1 cellular context compared by ENCODE assay signal in the genomic region with DNA sequence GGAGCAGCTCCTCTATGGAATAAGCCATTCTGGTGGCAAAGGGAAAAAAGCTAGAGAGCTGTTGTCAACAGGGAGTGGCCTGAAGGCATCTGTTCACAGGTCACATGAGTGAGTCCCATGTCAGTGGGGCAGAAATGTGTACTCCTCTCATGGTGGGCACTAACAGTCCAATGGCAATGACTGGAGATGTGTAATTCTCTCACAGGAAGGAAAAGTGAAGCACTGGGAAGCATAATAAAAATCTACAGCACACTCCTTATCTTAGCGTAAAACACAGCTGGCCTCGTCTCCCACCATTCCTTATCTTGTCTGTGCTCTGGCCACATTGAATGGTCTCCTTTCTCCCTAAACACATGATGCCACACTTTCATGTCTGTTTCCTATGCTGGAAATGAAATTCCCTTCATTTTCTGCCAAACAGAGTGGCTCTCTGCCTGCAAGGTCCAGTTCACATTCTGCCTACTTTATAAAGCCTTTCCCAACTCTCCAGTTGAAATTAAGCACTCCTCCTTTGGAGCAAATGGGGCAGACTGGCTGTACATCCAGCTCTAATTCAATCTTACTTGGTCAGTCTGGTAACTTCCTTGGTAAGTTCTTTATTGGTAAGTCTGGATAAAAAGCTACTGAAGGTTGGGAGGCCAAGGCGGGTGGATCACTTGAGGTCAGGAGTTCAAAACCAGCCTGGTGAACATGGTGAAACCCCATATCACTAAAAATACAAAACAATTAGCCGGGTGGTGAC.
TF ChIP-seq lines count a peak whose summit lies in the region.

No MANE protein-coding gene starts in this region.

TF ChIP-seq in K562, 482 proteins besides CTCF, POLR2A, EP300 and RAD21 (continued from another document and continues in another):
- TF ChIP-seq, protein P1, sequence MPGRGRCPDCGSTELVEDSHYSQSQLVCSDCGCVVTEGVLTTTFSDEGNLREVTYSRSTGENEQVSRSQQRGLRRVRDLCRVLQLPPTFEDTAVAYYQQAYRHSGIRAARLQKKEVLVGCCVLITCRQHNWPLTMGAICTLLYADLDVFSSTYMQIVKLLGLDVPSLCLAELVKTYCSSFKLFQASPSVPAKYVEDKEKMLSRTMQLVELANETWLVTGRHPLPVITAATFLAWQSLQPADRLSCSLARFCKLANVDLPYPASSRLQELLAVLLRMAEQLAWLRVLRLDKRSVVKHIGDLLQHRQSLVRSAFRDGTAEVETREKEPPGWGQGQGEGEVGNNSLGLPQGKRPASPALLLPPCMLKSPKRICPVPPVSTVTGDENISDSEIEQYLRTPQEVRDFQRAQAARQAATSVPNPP (IDR thresholded peaks at IDR 0.05; ENCODE audit: borderline replicate concordance, insufficient read depth, insufficient read length) = no peak
- TF ChIP-seq CEBPB (tag; IDR thresholded peaks at IDR 0.05) = no peak
- TF ChIP-seq KDM2B (CRISPR knock-in tag; IDR thresholded peaks at IDR 0.05) = no peak
- TF ChIP-seq, protein P2, sequence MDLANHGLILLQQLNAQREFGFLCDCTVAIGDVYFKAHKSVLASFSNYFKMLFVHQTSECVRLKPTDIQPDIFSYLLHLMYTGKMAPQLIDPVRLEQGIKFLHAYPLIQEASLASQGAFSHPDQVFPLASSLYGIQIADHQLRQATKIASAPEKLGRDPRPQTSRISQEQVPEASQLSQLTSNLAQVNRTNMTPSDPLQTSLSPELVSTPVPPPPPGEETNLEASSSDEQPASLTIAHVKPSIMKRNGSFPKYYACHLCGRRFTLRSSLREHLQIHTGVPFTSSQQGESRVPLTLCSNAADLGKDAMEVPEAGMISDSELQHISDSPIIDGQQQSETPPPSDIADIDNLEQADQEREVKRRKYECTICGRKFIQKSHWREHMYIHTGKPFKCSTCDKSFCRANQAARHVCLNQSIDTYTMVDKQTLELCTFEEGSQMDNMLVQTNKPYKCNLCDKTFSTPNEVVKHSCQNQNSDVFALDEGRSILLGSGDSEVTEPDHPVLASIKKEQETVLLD (IDR thresholded peaks at IDR 0.05) = peak; percentile 88
- no peak for TF ChIP-seq SPI1 (IDR thresholded peaks at IDR 0.05; ENCODE audit: borderline replicate concordance, low read depth, low read length)
- TF ChIP-seq, protein P3, sequence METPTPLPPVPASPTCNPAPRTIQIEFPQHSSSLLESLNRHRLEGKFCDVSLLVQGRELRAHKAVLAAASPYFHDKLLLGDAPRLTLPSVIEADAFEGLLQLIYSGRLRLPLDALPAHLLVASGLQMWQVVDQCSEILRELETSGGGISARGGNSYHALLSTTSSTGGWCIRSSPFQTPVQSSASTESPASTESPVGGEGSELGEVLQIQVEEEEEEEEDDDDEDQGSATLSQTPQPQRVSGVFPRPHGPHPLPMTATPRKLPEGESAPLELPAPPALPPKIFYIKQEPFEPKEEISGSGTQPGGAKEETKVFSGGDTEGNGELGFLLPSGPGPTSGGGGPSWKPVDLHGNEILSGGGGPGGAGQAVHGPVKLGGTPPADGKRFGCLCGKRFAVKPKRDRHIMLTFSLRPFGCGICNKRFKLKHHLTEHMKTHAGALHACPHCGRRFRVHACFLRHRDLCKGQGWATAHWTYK (CRISPR knock-in tag; IDR thresholded peaks at IDR 0.05) = peak; percentile 88
- TF ChIP-seq, protein P4, sequence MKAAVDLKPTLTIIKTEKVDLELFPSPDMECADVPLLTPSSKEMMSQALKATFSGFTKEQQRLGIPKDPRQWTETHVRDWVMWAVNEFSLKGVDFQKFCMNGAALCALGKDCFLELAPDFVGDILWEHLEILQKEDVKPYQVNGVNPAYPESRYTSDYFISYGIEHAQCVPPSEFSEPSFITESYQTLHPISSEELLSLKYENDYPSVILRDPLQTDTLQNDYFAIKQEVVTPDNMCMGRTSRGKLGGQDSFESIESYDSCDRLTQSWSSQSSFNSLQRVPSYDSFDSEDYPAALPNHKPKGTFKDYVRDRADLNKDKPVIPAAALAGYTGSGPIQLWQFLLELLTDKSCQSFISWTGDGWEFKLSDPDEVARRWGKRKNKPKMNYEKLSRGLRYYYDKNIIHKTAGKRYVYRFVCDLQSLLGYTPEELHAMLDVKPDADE (conservative IDR thresholded peaks at IDR 0.05; ENCODE audit: control insufficient read depth, low read depth, low read length) = no peak
- TF ChIP-seq, protein P5, sequence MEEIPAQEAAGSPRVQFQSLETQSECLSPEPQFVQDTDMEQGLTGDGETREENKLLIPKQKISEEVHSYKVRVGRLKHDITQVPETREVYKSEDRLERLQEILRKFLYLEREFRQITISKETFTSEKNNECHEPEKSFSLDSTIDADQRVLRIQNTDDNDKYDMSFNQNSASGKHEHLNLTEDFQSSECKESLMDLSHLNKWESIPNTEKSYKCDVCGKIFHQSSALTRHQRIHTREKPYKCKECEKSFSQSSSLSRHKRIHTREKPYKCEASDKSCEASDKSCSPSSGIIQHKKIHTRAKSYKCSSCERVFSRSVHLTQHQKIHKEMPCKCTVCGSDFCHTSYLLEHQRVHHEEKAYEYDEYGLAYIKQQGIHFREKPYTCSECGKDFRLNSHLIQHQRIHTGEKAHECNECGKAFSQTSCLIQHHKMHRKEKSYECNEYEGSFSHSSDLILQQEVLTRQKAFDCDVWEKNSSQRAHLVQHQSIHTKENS (CRISPR knock-in tag; IDR thresholded peaks at IDR 0.05) = no peak
- TF ChIP-seq RAD51 (IDR thresholded peaks at IDR 0.05; ENCODE audit: borderline replicate concordance, low read depth) = 0 out of 2 replicates have a peak, but pooled peaks have one; percentile 56
- peak; percentile 54 for TF ChIP-seq MEIS2 (IDR thresholded peaks at IDR 0.05; ENCODE audit: partially characterized antibody)
- TF ChIP-seq, protein P6, sequence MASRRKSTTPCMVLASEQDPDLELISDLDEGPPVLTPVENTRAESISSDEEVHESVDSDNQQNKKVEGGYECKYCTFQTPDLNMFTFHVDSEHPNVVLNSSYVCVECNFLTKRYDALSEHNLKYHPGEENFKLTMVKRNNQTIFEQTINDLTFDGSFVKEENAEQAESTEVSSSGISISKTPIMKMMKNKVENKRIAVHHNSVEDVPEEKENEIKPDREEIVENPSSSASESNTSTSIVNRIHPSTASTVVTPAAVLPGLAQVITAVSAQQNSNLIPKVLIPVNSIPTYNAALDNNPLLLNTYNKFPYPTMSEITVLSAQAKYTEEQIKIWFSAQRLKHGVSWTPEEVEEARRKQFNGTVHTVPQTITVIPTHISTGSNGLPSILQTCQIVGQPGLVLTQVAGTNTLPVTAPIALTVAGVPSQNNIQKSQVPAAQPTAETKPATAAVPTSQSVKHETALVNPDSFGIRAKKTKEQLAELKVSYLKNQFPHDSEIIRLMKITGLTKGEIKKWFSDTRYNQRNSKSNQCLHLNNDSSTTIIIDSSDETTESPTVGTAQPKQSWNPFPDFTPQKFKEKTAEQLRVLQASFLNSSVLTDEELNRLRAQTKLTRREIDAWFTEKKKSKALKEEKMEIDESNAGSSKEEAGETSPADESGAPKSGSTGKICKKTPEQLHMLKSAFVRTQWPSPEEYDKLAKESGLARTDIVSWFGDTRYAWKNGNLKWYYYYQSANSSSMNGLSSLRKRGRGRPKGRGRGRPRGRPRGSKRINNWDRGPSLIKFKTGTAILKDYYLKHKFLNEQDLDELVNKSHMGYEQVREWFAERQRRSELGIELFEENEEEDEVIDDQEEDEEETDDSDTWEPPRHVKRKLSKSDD (conservative IDR thresholded peaks at IDR 0.05; ENCODE audit: low read length) = no peak
- TF ChIP-seq SAFB2 (IDR thresholded peaks at IDR 0.05; ENCODE audit: borderline replicate concordance, low read depth, low read length, severe bottlenecking) = no peak
- no peak for TF ChIP-seq ZNF212 (CRISPR knock-in tag; IDR thresholded peaks at IDR 0.05)
- TF ChIP-seq ZEB2 (IDR thresholded peaks at IDR 0.05) = peak; percentile 75; the same call in 1 of the 2 replicates
- TF ChIP-seq TFAM (CRISPR knock-in tag; conservative IDR thresholded peaks at IDR 0.05) = no peak
- TF ChIP-seq ZNF707 (CRISPR knock-in tag; conservative IDR thresholded peaks at IDR 0.05) = no peak
- TF ChIP-seq RBM15 (IDR thresholded peaks at IDR 0.05; ENCODE audit: insufficient read depth, low read length) = no peak
- no peak for TF ChIP-seq SUPT5H (IDR thresholded peaks at IDR 0.05)
- no peak for TF ChIP-seq NFIX (CRISPR knock-in tag; IDR thresholded peaks at IDR 0.05; ENCODE audit: low read depth)
- TF ChIP-seq, protein P7, sequence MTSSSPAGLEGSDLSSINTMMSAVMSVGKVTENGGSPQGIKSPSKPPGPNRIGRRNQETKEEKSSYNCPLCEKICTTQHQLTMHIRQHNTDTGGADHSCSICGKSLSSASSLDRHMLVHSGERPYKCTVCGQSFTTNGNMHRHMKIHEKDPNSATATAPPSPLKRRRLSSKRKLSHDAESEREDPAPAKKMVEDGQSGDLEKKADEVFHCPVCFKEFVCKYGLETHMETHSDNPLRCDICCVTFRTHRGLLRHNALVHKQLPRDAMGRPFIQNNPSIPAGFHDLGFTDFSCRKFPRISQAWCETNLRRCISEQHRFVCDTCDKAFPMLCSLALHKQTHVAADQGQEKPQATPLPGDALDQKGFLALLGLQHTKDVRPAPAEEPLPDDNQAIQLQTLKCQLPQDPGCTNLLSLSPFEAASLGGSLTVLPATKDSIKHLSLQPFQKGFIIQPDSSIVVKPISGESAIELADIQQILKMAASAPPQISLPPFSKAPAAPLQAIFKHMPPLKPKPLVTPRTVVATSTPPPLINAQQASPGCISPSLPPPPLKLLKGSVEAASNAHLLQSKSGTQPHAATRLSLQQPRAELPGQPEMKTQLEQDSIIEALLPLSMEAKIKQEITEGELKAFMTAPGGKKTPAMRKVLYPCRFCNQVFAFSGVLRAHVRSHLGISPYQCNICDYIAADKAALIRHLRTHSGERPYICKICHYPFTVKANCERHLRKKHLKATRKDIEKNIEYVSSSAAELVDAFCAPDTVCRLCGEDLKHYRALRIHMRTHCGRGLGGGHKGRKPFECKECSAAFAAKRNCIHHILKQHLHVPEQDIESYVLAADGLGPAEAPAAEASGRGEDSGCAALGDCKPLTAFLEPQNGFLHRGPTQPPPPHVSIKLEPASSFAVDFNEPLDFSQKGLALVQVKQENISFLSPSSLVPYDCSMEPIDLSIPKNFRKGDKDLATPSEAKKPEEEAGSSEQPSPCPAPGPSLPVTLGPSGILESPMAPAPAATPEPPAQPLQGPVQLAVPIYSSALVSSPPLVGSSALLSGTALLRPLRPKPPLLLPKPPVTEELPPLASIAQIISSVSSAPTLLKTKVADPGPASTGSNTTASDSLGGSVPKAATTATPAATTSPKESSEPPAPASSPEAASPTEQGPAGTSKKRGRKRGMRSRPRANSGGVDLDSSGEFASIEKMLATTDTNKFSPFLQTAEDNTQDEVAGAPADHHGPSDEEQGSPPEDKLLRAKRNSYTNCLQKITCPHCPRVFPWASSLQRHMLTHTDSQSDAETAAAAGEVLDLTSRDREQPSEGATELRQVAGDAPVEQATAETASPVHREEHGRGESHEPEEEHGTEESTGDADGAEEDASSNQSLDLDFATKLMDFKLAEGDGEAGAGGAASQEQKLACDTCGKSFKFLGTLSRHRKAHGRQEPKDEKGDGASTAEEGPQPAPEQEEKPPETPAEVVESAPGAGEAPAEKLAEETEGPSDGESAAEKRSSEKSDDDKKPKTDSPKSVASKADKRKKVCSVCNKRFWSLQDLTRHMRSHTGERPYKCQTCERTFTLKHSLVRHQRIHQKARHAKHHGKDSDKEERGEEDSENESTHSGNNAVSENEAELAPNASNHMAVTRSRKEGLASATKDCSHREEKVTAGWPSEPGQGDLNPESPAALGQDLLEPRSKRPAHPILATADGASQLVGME (CRISPR knock-in tag; IDR thresholded peaks at IDR 0.05) = no peak; the same call in 1 of the 2 replicates
- no peak for TF ChIP-seq HNRNPL (IDR thresholded peaks at IDR 0.05; ENCODE audit: low read depth, low read length)
- no peak for TF ChIP-seq STAG1 (CRISPR knock-in tag; IDR thresholded peaks at IDR 0.05; ENCODE audit: borderline replicate concordance)
- no peak for TF ChIP-seq CBX2 (IDR thresholded peaks at IDR 0.05; ENCODE audit: insufficient read depth, low read length, poor library complexity, severe bottlenecking)
- TF ChIP-seq ZNF253 (CRISPR knock-in tag; conservative IDR thresholded peaks at IDR 0.05) = no peak
- no peak for TF ChIP-seq CCAR2 (IDR thresholded peaks at IDR 0.05; ENCODE audit: low read depth, low read length)
- TF ChIP-seq, protein P8, sequence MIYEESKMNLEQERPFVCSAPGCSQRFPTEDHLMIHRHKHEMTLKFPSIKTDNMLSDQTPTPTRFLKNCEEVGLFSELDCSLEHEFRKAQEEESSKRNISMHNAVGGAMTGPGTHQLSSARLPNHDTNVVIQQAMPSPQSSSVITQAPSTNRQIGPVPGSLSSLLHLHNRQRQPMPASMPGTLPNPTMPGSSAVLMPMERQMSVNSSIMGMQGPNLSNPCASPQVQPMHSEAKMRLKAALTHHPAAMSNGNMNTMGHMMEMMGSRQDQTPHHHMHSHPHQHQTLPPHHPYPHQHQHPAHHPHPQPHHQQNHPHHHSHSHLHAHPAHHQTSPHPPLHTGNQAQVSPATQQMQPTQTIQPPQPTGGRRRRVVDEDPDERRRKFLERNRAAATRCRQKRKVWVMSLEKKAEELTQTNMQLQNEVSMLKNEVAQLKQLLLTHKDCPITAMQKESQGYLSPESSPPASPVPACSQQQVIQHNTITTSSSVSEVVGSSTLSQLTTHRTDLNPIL (CRISPR knock-in tag; IDR thresholded peaks at IDR 0.05) = no peak
- TF ChIP-seq ZNF830 (CRISPR knock-in tag; IDR thresholded peaks at IDR 0.05) = no peak
- TF ChIP-seq, protein P9, sequence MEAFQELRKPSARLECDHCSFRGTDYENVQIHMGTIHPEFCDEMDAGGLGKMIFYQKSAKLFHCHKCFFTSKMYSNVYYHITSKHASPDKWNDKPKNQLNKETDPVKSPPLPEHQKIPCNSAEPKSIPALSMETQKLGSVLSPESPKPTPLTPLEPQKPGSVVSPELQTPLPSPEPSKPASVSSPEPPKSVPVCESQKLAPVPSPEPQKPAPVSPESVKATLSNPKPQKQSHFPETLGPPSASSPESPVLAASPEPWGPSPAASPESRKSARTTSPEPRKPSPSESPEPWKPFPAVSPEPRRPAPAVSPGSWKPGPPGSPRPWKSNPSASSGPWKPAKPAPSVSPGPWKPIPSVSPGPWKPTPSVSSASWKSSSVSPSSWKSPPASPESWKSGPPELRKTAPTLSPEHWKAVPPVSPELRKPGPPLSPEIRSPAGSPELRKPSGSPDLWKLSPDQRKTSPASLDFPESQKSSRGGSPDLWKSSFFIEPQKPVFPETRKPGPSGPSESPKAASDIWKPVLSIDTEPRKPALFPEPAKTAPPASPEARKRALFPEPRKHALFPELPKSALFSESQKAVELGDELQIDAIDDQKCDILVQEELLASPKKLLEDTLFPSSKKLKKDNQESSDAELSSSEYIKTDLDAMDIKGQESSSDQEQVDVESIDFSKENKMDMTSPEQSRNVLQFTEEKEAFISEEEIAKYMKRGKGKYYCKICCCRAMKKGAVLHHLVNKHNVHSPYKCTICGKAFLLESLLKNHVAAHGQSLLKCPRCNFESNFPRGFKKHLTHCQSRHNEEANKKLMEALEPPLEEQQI (IDR thresholded peaks at IDR 0.05) = peak; percentile 95
- TF ChIP-seq ZNF316 (IDR thresholded peaks at IDR 0.05) = no peak
- TF ChIP-seq, protein P10, sequence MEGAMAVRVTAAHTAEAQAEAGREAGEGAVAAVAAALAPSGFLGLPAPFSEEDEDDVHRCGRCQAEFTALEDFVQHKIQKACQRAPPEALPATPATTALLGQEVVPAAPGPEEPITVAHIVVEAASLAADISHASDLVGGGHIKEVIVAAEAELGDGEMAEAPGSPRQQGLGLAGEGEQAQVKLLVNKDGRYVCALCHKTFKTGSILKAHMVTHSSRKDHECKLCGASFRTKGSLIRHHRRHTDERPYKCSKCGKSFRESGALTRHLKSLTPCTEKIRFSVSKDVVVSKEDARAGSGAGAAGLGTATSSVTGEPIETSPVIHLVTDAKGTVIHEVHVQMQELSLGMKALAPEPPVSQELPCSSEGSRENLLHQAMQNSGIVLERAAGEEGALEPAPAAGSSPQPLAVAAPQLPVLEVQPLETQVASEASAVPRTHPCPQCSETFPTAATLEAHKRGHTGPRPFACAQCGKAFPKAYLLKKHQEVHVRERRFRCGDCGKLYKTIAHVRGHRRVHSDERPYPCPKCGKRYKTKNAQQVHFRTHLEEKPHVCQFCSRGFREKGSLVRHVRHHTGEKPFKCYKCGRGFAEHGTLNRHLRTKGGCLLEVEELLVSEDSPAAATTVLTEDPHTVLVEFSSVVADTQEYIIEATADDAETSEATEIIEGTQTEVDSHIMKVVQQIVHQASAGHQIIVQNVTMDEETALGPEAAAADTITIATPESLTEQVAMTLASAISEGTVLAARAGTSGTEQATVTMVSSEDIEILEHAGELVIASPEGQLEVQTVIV (CRISPR knock-in tag; IDR thresholded peaks at IDR 0.05; ENCODE audit: borderline replicate concordance) = no peak
